ENCODE assay signal across 12 cellular contexts in genomic region chr15:101439285-101439919, GRCh38. TPM values are rescaled to one million over a fixed set of nuclear protein-coding genes. Genes with fewer than 3 reads are reported as not detected.
DNase-seq lines count a peak whose midpoint lies in the region; ATAC-seq and TF ChIP-seq lines count a peak whose summit lies in the region.
"Had no signal": no experiment of that assay in that cellular context is flagged by ENCODE, and none has a peak within 500 bp of the region (broad histone marks: within the 10 kb centered on the region; RNA-seq: fewer than 3 reads in every experiment).

No MANE protein-coding gene starts in this region.

- H3K27ac ChIP-seq in IMR-90 (ENCODE audit: insufficient read depth, low read length) (no peak overlapping the region), mucosa of rectum (ENCODE audit: low read depth in 2 of 2, low read length in 2 of 2) (peak overlapping the region; percentile 20 to 49)
- H3K27ac ChIP-seq: epithelial cell of prostate had no signal

- no peaks in the 10 kb centered on the region for H3K79me1 ChIP-seq in IMR-90 (ENCODE audit: low read depth in 1 of 2, low read length in 2 of 2)

- DNase-seq in A172 (ENCODE audit: low spot score) (peak; percentile 31), IMR-90 (no peak), fibroblast of pulmonary artery (ENCODE audit: low read depth) (peak; percentile 57), NCI-H2196 (lab: John Stamatoyannopoulos, UW; ENCODE audit: unreplicated experiment) (no peak), midbrain (lab: John Stamatoyannopoulos, UW) (no peak)
- DNase-seq: activated CD4-positive, alpha-beta T cell treated with anti-CD3 and anti-CD28 coated beads, Interleukin-2, amount 50 U/mL, for 48 hours; NCI-H526 had no signal

- no peaks in the 10 kb centered on the region for H4K20me1 ChIP-seq in IMR-90 (ENCODE audit: insufficient read depth, low read length)

- no peak overlapping the region for H3K9ac ChIP-seq in IMR-90 (ENCODE audit: low read depth, low read length)
- H3K9ac ChIP-seq in mucosa of rectum (ENCODE audit: low read depth in 1 of 2, low read length in 2 of 2) = no peak overlapping the region

- H2AFZ ChIP-seq in IMR-90 (replicated peaks; ENCODE audit: low read length, poor library complexity) = peak overlapping the region; percentile 17

- intact Hi-C loops in IMR-90 (cut with micrococcal nuclease) = no loop called here

- no peak overlapping the region for H2AK5ac ChIP-seq in IMR-90 (ENCODE audit: low read depth, low read length)

- H3K4me3 ChIP-seq in IMR-90 (ENCODE audit: insufficient read depth, low read depth, low read length) (no peak overlapping the region), fibroblast of pulmonary artery (replicated peaks; ENCODE audit: low read depth, low read length) (peak overlapping the region; percentile 45), mucosa of rectum (ENCODE audit: low read length in 2 of 2) (no peak overlapping the region)

- H3K4ac ChIP-seq in IMR-90 (ENCODE audit: low read depth, low read length) = no peak overlapping the region

- no peak overlapping the region for H3K18ac ChIP-seq in IMR-90 (ENCODE audit: low read depth, low read length)

- no peak overlapping the region for H2BK120ac ChIP-seq in IMR-90 (ENCODE audit: low read depth, low read length)

- ATAC-seq in IMR-90 (ENCODE audit: low read depth) (peak; percentile 35), HG03565 (IDR thresholded peaks at IDR 0.05; ENCODE audit: unreplicated experiment) (no peak), HG03469 (IDR thresholded peaks at IDR 0.05; ENCODE audit: unreplicated experiment) (no peak)
- ATAC-seq: HCT116 had no signal

- H3K9me1 ChIP-seq in IMR-90 (ENCODE audit: insufficient read depth, low read length) = 0 out of 2 replicates have a peak, but pooled peaks cover 3% of the 10 kb centered on the region

- no peak overlapping the region for H4K91ac ChIP-seq in IMR-90 (ENCODE audit: insufficient read depth, low read depth, low read length)

- no peak overlapping the region for H3K14ac ChIP-seq in IMR-90 (replicated peaks; ENCODE audit: low read depth, low read length)

- no peak overlapping the region for H2BK5ac ChIP-seq in IMR-90 (ENCODE audit: low read depth, low read length, poor library complexity, severe bottlenecking)

- dilution Hi-C loops in IMR-90 (cut with HindIII; ENCODE audit: low sequenced_read_pairs, unreplicated experiment) = no loop called here

- no peak overlapping the region for H4K5ac ChIP-seq in IMR-90 (ENCODE audit: low read depth, low read length)

- no peak overlapping the region for H3K56ac ChIP-seq in IMR-90 (ENCODE audit: extremely low read depth, insufficient read depth, low read length)

- in situ Hi-C loops in IMR-90 (cut with MboI; ENCODE audit: low sequenced_read_pairs) = no loop called here

- no TSS peak for BruUV-seq in IMR-90 (replicated peaks; lab: Mats Ljungman, UMichigan)

- H4K8ac ChIP-seq in IMR-90 (ENCODE audit: low read depth in 2 of 2, low read length in 2 of 2) = no peak overlapping the region

- H3K27me3 ChIP-seq in IMR-90 (ENCODE audit: control insufficient read depth, insufficient read depth, low read length) = peaks cover 13% of the 10 kb centered on the region
- H3K27me3 ChIP-seq in mucosa of rectum (ENCODE audit: control insufficient read depth in 2 of 2, insufficient read depth in 2 of 2, low read length in 2 of 2) = no peaks in the 10 kb centered on the region

- TF ChIP-seq CTCF in IMR-90 (conservative IDR thresholded peaks at IDR 0.05; ENCODE audit: low read depth, low read length) (no peak), fibroblast of pulmonary artery (IDR thresholded peaks at IDR 0.05; ENCODE audit: low read length, missing control alignments) (no peak)

- no peaks in the 10 kb centered on the region for H3K36me3 ChIP-seq in IMR-90 (ENCODE audit: control insufficient read depth, insufficient read depth, low read length)
- no peaks in the 10 kb centered on the region for H3K36me3 ChIP-seq in mucosa of rectum (ENCODE audit: control insufficient read depth in 2 of 2, insufficient read depth in 2 of 2, low read length in 2 of 2)

- CTCF ChIA-PET in IMR-90 (lab: Yijun Ruan, JAX) = no interaction called here

- no peak overlapping the region for H2BK15ac ChIP-seq in IMR-90 (ENCODE audit: low read depth, low read length)

- no peaks in the 10 kb centered on the region; the same call in 1 of the 2 replicates for H3K4me1 ChIP-seq in IMR-90 (ENCODE audit: control insufficient read depth, insufficient read depth, low read length)
- H3K4me1 ChIP-seq in mucosa of rectum (ENCODE audit: control insufficient read depth in 2 of 2, insufficient read depth in 2 of 2, low read length in 2 of 2) = no peaks in the 10 kb centered on the region

- H3K4me2 ChIP-seq in IMR-90 (ENCODE audit: low read depth, low read length) = no peak overlapping the region

- H3K9me3 ChIP-seq in IMR-90 (ENCODE audit: control insufficient read depth, insufficient read depth, low read length) = 0 out of 2 replicates have a peak, but pooled peaks cover 2% of the 10 kb centered on the region
- no peaks in the 10 kb centered on the region for H3K9me3 ChIP-seq in mucosa of rectum (ENCODE audit: control insufficient read depth in 2 of 2, low read length in 2 of 2)

- WGBS in IMR-90 (ENCODE audit: extremely low coverage in 2 of 2, insufficient read length in 1 of 2), 2 experiments = 100% methylated on average over 1 of the region's 8 CpGs; no CpG with 5 or more reads in 1 of the 2 experiments

- H2BK20ac ChIP-seq in IMR-90 (ENCODE audit: low read depth, low read length) = no peak overlapping the region

- no peak overlapping the region for H2AK9ac ChIP-seq in IMR-90 (replicated peaks; ENCODE audit: low read depth, low read length, poor library complexity)

- no peak for TF ChIP-seq RAD21 in IMR-90 (IDR thresholded peaks at IDR 0.05; ENCODE audit: low read length)

- no peak for TF ChIP-seq POLR2A in IMR-90 (IDR thresholded peaks at IDR 0.05; ENCODE audit: low read depth, low read length)

- no peak overlapping the region for H3K23ac ChIP-seq in IMR-90 (ENCODE audit: low read depth, low read length)

- POLR2A ChIA-PET in IMR-90 (lab: Charles Lee; ENCODE audit: unreplicated experiment) = no interaction called here

TF ChIP-seq in IMR-90, 13 proteins besides CTCF, POLR2A, EP300 and RAD21:
- TF ChIP-seq SMC3 (IDR thresholded peaks at IDR 0.05; ENCODE audit: low read depth, low read length) (no peak), CHD1 (IDR thresholded peaks at IDR 0.05; ENCODE audit: low read depth, low read length) (no peak), BHLHE40 (IDR thresholded peaks at IDR 0.05; ENCODE audit: low read depth, low read length) (no peak), MXI1 (IDR thresholded peaks at IDR 0.05; ENCODE audit: borderline replicate concordance, low read depth, low read length) (no peak), USF2 (IDR thresholded peaks at IDR 0.05; ENCODE audit: low read depth, low read length) (no peak), RFX5 (IDR thresholded peaks at IDR 0.05; ENCODE audit: low read depth, low read length) (no peak), FOS (IDR thresholded peaks at IDR 0.05; ENCODE audit: low read depth, low read length) (no peak)

RNA-seq across cellular contexts. Expression of gene PCSK6, which starts 50.1 kb away (rescaled TPM):
- total RNA-seq in A172 (2014; rRNA removed; shearing (Covaris generic)) = 5.5 and 10.0 TPM in 2 replicates
- not detected in 2 replicates for total RNA-seq in IMR-90 (2012; rRNA removed)
- polyA plus RNA-seq in IMR-90 (2012; rRNA removed) = not detected in 2 replicates
- polyA plus RNA-seq in IMR-90 (2012; cell fraction: cytosol; rRNA removed) = not detected in 2 replicates
- polyA plus RNA-seq in IMR-90 (2012; cell fraction: nucleus; rRNA removed; ENCODE audit: low replicate concordance) = not detected in 2 replicates

Comparison
In these comparisons a context has a peak if more than half of its experiments do, and no peak if none do; other contexts are left out.
1. DNase-seq: peak in A172 (single experiment) and fibroblast of pulmonary artery (single experiment); none in IMR-90 (single experiment), NCI-H2196 (single experiment) and midbrain (single experiment).